In the genomic region with DNA sequence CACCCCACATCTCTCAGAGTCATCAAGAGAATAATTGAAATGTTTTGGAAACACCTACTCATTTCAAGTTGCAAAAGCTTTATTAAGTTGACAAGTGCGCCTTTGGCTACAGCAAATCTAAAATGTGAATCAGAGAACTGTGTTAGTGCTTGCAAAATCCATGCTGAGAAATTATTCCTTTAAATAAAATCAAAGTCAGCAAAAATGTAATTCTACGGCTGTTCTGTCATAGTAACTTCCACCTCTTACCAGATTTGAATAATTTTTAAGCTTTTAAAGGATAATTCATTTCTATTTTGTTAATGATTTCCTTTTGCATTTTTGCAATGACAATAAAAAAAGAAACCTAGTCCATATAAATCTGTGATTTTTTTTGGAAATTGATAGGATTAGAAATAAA, we compare ENCODE assay signal across 25 cellular contexts.
A peak's percentile ranks its signal among the peaks of the same experiment; 100 is the strongest.
DNase-seq lines count a peak whose midpoint lies in the region; ATAC-seq, FAIRE-seq and TF ChIP-seq lines count a peak whose summit lies in the region.
"Had no signal": no experiment of that assay in that cellular context is flagged by ENCODE, and none has a peak within 500 bp of the region (broad histone marks: within the 10 kb centered on the region; RNA-seq: fewer than 3 reads in every experiment).

No MANE protein-coding gene starts in this region.

- H3K27me3 ChIP-seq in HepG2 (ENCODE audit: control insufficient read depth in 1 of 2, insufficient read depth in 2 of 2, low read length in 2 of 2) (no peaks in the 10 kb centered on the region), right lobe of liver (no peaks in the 10 kb centered on the region), K562 (ENCODE audit: control insufficient read depth in 2 of 2, insufficient read depth in 2 of 2, low read length in 2 of 2) (no peaks in the 10 kb centered on the region)
- H3K27me3 ChIP-seq: BE2C had no signal

- H3K9me3 ChIP-seq in HepG2 (ENCODE audit: low read length) (peaks cover 47% of the 10 kb centered on the region), right lobe of liver (no peaks in the 10 kb centered on the region), K562 (replicated peaks; ENCODE audit: control insufficient read depth, insufficient read depth, low read depth, low read length) (no peaks in the 10 kb centered on the region)
- H3K9me3 ChIP-seq: BE2C had no signal

- in situ Hi-C loops in HepG2 (cut with HindIII; ENCODE audit: extremely low pct_ligation_motif_present, low pct_unique_long_range_greater_than_20kb) = no loop called here
- in situ Hi-C loops in K562 (cut with MboI) = no loop called here

- H3K4me2 ChIP-seq in HepG2 (ENCODE audit: low read depth, low read length) = no peak overlapping the region
- H3K4me2 ChIP-seq in K562 (ENCODE audit: insufficient read depth, low read length) = no peak overlapping the region
- H3K4me2 ChIP-seq: GM23338 had no signal

- no peak for TF ChIP-seq RAD21 in HepG2 (CRISPR knock-in tag; IDR thresholded peaks at IDR 0.05)
- no peak for TF ChIP-seq RAD21 in K562 (CRISPR knock-in tag; conservative IDR thresholded peaks at IDR 0.05 in 1 of 2, IDR thresholded peaks at IDR 0.05 in 1 of 2)

- H3K27ac Mint-ChIP-seq in T-helper 2 cell treated with Interferon-gamma antibody and Interleukin-4, amounts not matched to agents 5 μg/mL and 100 μg/mL, for 36 hours = no peak overlapping the region
- H3K27ac Mint-ChIP-seq: CD4-positive, CD25-positive, alpha-beta regulatory T cell; CD8-positive, alpha-beta memory T cell; GM23338; IgD-negative memory B cell had no signal

- no peaks in the 10 kb centered on the region for H4K20me1 ChIP-seq in HepG2 (ENCODE audit: insufficient read depth, low read length)
- H4K20me1 ChIP-seq in K562 (replicated peaks; ENCODE audit: control insufficient read depth, insufficient read depth, low read length) = no peaks in the 10 kb centered on the region

- H3K27me3 Mint-ChIP-seq in T-helper 2 cell treated with Interferon-gamma antibody and Interleukin-4, amounts not matched to agents 5 μg/mL and 100 μg/mL, for 36 hours (ENCODE audit: low read depth) = no peaks in the 10 kb centered on the region
- H3K27me3 Mint-ChIP-seq: CD4-positive, CD25-positive, alpha-beta regulatory T cell; CD8-positive, alpha-beta memory T cell; IgD-negative memory B cell had no signal

- H3K36me3 ChIP-seq in HepG2 (replicated peaks in 1 of 2; ENCODE audit: control insufficient read depth in 1 of 2, insufficient read depth in 2 of 2, low read length in 2 of 2) (no peaks in the 10 kb centered on the region), right lobe of liver (no peaks in the 10 kb centered on the region), K562 (ENCODE audit: control insufficient read depth, insufficient read depth, low read length) (no peaks in the 10 kb centered on the region)
- H3K36me3 ChIP-seq: BE2C had no signal

- no peak overlapping the region for H3K9ac ChIP-seq in HepG2 (ENCODE audit: insufficient read depth, low read depth, low read length)
- H3K9ac ChIP-seq in K562 (ENCODE audit: insufficient read depth in 1 of 2, low read depth in 2 of 2, low read length in 2 of 2) = no peak overlapping the region

- H3K36me3 Mint-ChIP-seq in T-helper 2 cell treated with Interferon-gamma antibody and Interleukin-4, amounts not matched to agents 5 μg/mL and 100 μg/mL, for 36 hours (ENCODE audit: low read depth) = no peaks in the 10 kb centered on the region
- H3K36me3 Mint-ChIP-seq: CD4-positive, CD25-positive, alpha-beta regulatory T cell; CD8-positive, alpha-beta memory T cell; IgD-negative memory B cell had no signal

- 1% methylated on average over 2 of the region's 2 CpGs for WGBS in HepG2 (ENCODE audit: low lambda C conversion rate)
- WGBS in right lobe of liver (ENCODE audit: insufficient coverage, low coverage, low lambda C conversion rate, missing lambda C conversion rate) = 42% methylated on average over 2 of the region's 2 CpGs
- 2% methylated on average over 2 of the region's 2 CpGs for WGBS in K562 (ENCODE audit: insufficient coverage, low coverage, missing lambda C conversion rate)

- H3K9me3 Mint-ChIP-seq in T-helper 2 cell treated with Interferon-gamma antibody and Interleukin-4, amounts not matched to agents 5 μg/mL and 100 μg/mL, for 36 hours = peaks cover 23% of the 10 kb centered on the region
- H3K9me3 Mint-ChIP-seq: GM23338 had no signal

- H3K79me2 ChIP-seq in HepG2 (ENCODE audit: insufficient read depth, low read length) (no peaks in the 10 kb centered on the region), K562 (ENCODE audit: control insufficient read depth, insufficient read depth, low read length) (no peaks in the 10 kb centered on the region)

- intact Hi-C loops in HepG2 (cut with micrococcal nuclease; ENCODE audit: unreplicated experiment) (no loop called here), right lobe of liver (cut with DNase I) (no loop called here), K562 (cut with micrococcal nuclease) (no loop called here)

- ATAC-seq in HepG2 = no peak
- ATAC-seq in right lobe of liver = no peak
- no peak for ATAC-seq in K562
- no peak for ATAC-seq in GM19463 (IDR thresholded peaks at IDR 0.05; ENCODE audit: unreplicated experiment)
- ATAC-seq: GM12878, GM23338 had no signal

- H2AFZ ChIP-seq in HepG2 (ENCODE audit: low read length) = no peak overlapping the region
- H2AFZ ChIP-seq in K562 (ENCODE audit: low read depth, low read length) = no peak overlapping the region
- H2AFZ ChIP-seq: GM23338 had no signal

- no peak overlapping the region for H3K4me3 Mint-ChIP-seq in T-helper 2 cell treated with Interferon-gamma antibody and Interleukin-4, amounts not matched to agents 5 μg/mL and 100 μg/mL, for 36 hours
- H3K4me3 Mint-ChIP-seq: CD4-positive, CD25-positive, alpha-beta regulatory T cell; CD8-positive, alpha-beta memory T cell; GM23338; IgD-negative memory B cell had no signal

- TF ChIP-seq CTCF in HepG2 (CRISPR knock-in tag; IDR thresholded peaks at IDR 0.05) (no peak), right lobe of liver (IDR thresholded peaks at IDR 0.05) (no peak), K562 (IDR thresholded peaks at IDR 0.05 in 2 of 3, conservative IDR thresholded peaks at IDR 0.05 in 1 of 3; ENCODE audit: insufficient read depth in 2 of 3, low read depth in 1 of 3, low read length in 3 of 3) (no peak)

- no peaks in the 10 kb centered on the region for H3K4me1 ChIP-seq in HepG2 (ENCODE audit: insufficient read depth, low read length)
- no peaks in the 10 kb centered on the region for H3K4me1 ChIP-seq in right lobe of liver
- no peaks in the 10 kb centered on the region for H3K4me1 ChIP-seq in K562 (replicated peaks in 1 of 2; ENCODE audit: control insufficient read depth in 2 of 2, insufficient read depth in 2 of 2, low read length in 2 of 2)
- H3K4me1 ChIP-seq: BE2C had no signal

- BruUV-seq in HepG2 (replicated peaks; lab: Mats Ljungman, UMichigan) = no TSS peak
- BruUV-seq in K562 (replicated peaks; lab: Mats Ljungman, UMichigan) = no TSS peak

- H3K4me3 ChIP-seq in HepG2 (replicated peaks in 1 of 3; ENCODE audit: insufficient read depth in 1 of 3, low read depth in 2 of 3, low read length in 3 of 3) = no peak overlapping the region
- no peak overlapping the region for H3K4me3 ChIP-seq in right lobe of liver
- H3K4me3 ChIP-seq in K562 = no peak overlapping the region
- H3K4me3 ChIP-seq: GM12878, GM23338 had no signal

- FAIRE-seq in HepG2 (lab: Jason Lieb, UNC) = no peak
- peak; percentile 6 for FAIRE-seq in K562 (lab: Jason Lieb, UNC)
- FAIRE-seq: GM12878, GM19239, H54 had no signal

- CTCF ChIA-PET in HepG2 (lab: Yijun Ruan, JAX; ENCODE audit: low intra/inter-chr PET ratio, low total read pairs) = no interaction called here
- CTCF ChIA-PET in K562 (lab: Yijun Ruan, JAX; ENCODE audit: low intra/inter-chr PET ratio) = no interaction called here

- no peak for DNase-seq in HepG2 (ENCODE audit: low spot score)
- no peak for DNase-seq in right lobe of liver
- DNase-seq in K562 (ENCODE audit: extremely low read depth in 1 of 4, low spot score in 3 of 4) = no peak
- DNase-seq in putamen (ENCODE audit: low spot score) = peak; percentile 25
- no peak for DNase-seq in stimulated activated CD4-positive, alpha-beta T cell treated with anti-CD3 and anti-CD28 coated beads, Interleukin-12 subunit alpha, Interleukin-12 subunit beta, amount 100 ng/mL, for 4 hours
- DNase-seq in T-helper 2 cell treated with Interferon-gamma antibody and Interleukin-4, amounts not matched to agents 5 μg/mL and 100 μg/mL, for 36 hours (ENCODE audit: low spot score) = no peak
- DNase-seq: 8988T; ACHN; BE2C; C1 segment of cervical spinal cord; CD4-positive, CD25-positive, alpha-beta regulatory T cell; CD8-positive, alpha-beta memory T cell; COR-L47; DMS 273 treated with DMSO at 0.1 percent for 48 hours; DMS53; DND-41; EL; HCEC 1CT had no signal

- TF ChIP-seq POLR2A in HepG2 (IDR thresholded peaks at IDR 0.05; ENCODE audit: insufficient read depth in 1 of 2, low read depth in 2 of 2, low read length in 2 of 2) = no peak
- TF ChIP-seq POLR2A in right lobe of liver (IDR thresholded peaks at IDR 0.05) = no peak
- no peak for TF ChIP-seq POLR2A in K562 (conservative IDR thresholded peaks at IDR 0.05)

- POLR2A ChIA-PET in HepG2 (lab: Yijun Ruan, JAX) (no interaction called here), K562 (lab: Yijun Ruan, JAX) (no interaction called here)

- H3K9me1 ChIP-seq in K562 (ENCODE audit: control insufficient read depth, insufficient read depth, low read length) = no peaks in the 10 kb centered on the region

- no peak overlapping the region for H3K27ac ChIP-seq in HepG2 (ENCODE audit: extremely low read length, insufficient read depth, low read length)
- H3K27ac ChIP-seq in right lobe of liver = no peak overlapping the region
- H3K27ac ChIP-seq in K562 (ENCODE audit: extremely low read depth, low read depth, low read length) = no peak overlapping the region
- H3K27ac ChIP-seq: HL-60 had no signal

- TF ChIP-seq EP300 in HepG2 (IDR thresholded peaks at IDR 0.05; ENCODE audit: low read depth in 2 of 2, low read length in 2 of 2) = no peak
- TF ChIP-seq EP300 in HepG2 (CRISPR knock-in tag; IDR thresholded peaks at IDR 0.05; ENCODE audit: borderline replicate concordance) = no peak
- TF ChIP-seq EP300 in K562 (IDR thresholded peaks at IDR 0.05; ENCODE audit: low read length) = no peak

- no peaks in the 10 kb centered on the region for H3K4me1 Mint-ChIP-seq in T-helper 2 cell treated with Interferon-gamma antibody and Interleukin-4, amounts not matched to agents 5 μg/mL and 100 μg/mL, for 36 hours (ENCODE audit: low read depth)
- H3K4me1 Mint-ChIP-seq: CD4-positive, CD25-positive, alpha-beta regulatory T cell; CD8-positive, alpha-beta memory T cell; GM23338; IgD-negative memory B cell had no signal

TF ChIP-seq in HepG2, 621 proteins besides CTCF, POLR2A, EP300 and RAD21 (continues in another document):
- TF ChIP-seq ELF1 (CRISPR knock-in tag; IDR thresholded peaks at IDR 0.05) (no peak), HOXD1 (CRISPR knock-in tag; IDR thresholded peaks at IDR 0.05) (no peak), MAFF (IDR thresholded peaks at IDR 0.05; ENCODE audit: low read depth, low read length) (peak; percentile 43; the same call in 1 of the 2 replicates)

TF ChIP-seq in K562, 482 proteins besides CTCF, POLR2A, EP300 and RAD21 (continues in another document):
- TF ChIP-seq C11orf30 (IDR thresholded peaks at IDR 0.05; ENCODE audit: low read depth) = peak; percentile 32; the same call in 1 of the 2 replicates
- TF ChIP-seq KLF16 (IDR thresholded peaks at IDR 0.05) = no peak
- TF ChIP-seq ZNF165 (CRISPR knock-in tag; IDR thresholded peaks at IDR 0.05; ENCODE audit: borderline replicate concordance) = no peak
- TF ChIP-seq RBBP5 (IDR thresholded peaks at IDR 0.05; ENCODE audit: borderline replicate concordance, insufficient read depth, low read length, poor library complexity, severe bottlenecking) = no peak

Comparison
In these comparisons a context has a peak if more than half of its experiments do, and no peak if none do; other contexts are left out.
1. Of the 241 proteins assayed by ChIP-seq in both HepG2 and K562: peak only in HepG2: none; only in K562: none; in both: MAFF and MAFK; in neither: 239.